Comparison of ENCODE assay signal across 24 cellular contexts in genomic region chr20:37517371-37517748, GRCh38. TPM values are rescaled to one million over a fixed set of nuclear protein-coding genes. Genes with fewer than 3 reads are reported as not detected.
DNase-seq lines count a peak whose midpoint lies in the region; FAIRE-seq and TF ChIP-seq lines count a peak whose summit lies in the region.
"Had no signal": no experiment of that assay in that cellular context is flagged by ENCODE, and none has a peak within 500 bp of the region (broad histone marks: within the 10 kb centered on the region; RNA-seq: fewer than 3 reads in every experiment).

No MANE protein-coding gene starts in this region.

- H3K27me3 ChIP-seq in astrocyte (ENCODE audit: insufficient read depth, low read length) (no peaks in the 10 kb centered on the region), dorsolateral prefrontal cortex (no peaks in the 10 kb centered on the region)
- H3K27me3 ChIP-seq: ascending aorta, foreskin keratinocyte, upper lobe of left lung had no signal

- H3K36me3 Mint-ChIP-seq in astrocyte (ENCODE audit: low read depth, unreplicated experiment) = peaks cover 53% of the 10 kb centered on the region
- H3K36me3 Mint-ChIP-seq in nephron progenitor cell (ENCODE audit: low read depth) = peaks cover 39% of the 10 kb centered on the region
- H3K36me3 Mint-ChIP-seq in type B pancreatic cell = peaks cover 35% of the 10 kb centered on the region

- peaks cover 77% of the 10 kb centered on the region for H3K79me2 ChIP-seq in astrocyte (ENCODE audit: insufficient read depth, low read length)

- H3K36me3 ChIP-seq in astrocyte (ENCODE audit: insufficient read depth, low read length) = peaks cover 10% of the 10 kb centered on the region

- H3K27ac ChIP-seq in astrocyte (ENCODE audit: low read depth, low read length) = no peak overlapping the region
- peak overlapping the region in 1 of 59 donors; percentile 22 for H3K27ac ChIP-seq in dorsolateral prefrontal cortex
- H3K27ac ChIP-seq: A549, ascending aorta, foreskin keratinocyte, parathyroid adenoma had no signal

- H3K4me3 Mint-ChIP-seq in astrocyte (ENCODE audit: unreplicated experiment) (no peak overlapping the region), nephron progenitor cell (peak overlapping the region; percentile 48), type B pancreatic cell (peak overlapping the region; percentile 42)
- H3K4me3 Mint-ChIP-seq: activated CD8-positive, alpha-beta memory T cell treated with anti-CD3 and anti-CD28 coated beads, Interleukin-2, amount 10 ng/mL, durations not matched to agents 7 days and 5 days; stimulated activated effector memory CD8-positive, alpha-beta T cell treated with anti-CD3 and anti-CD28 coated beads, Interleukin-12 subunit alpha, Interleukin-12 subunit beta, amount 100 ng/mL, for 72 hours had no signal

- TF ChIP-seq CTCF in astrocyte (IDR thresholded peaks at IDR 0.05; ENCODE audit: insufficient read depth, low read depth, low read length) = no peak
- TF ChIP-seq CTCF in nephron progenitor cell (IDR thresholded peaks at IDR 0.05) = no peak
- TF ChIP-seq CTCF in type B pancreatic cell (conservative IDR thresholded peaks at IDR 0.05) = no peak
- no peak for TF ChIP-seq CTCF in dorsolateral prefrontal cortex (IDR thresholded peaks at IDR 0.05 in 54 of 56, conservative IDR thresholded peaks at IDR 0.05 in 2 of 56; ENCODE audit: low read depth in 1 of 56, partially characterized antibody in 56 of 56)

- no peak overlapping the region for H3K9ac ChIP-seq in astrocyte (ENCODE audit: low read length)
- H3K9ac ChIP-seq: parathyroid adenoma had no signal

- DNase-seq in NCI-H2107 treated with DMSO at 0.1 percent for 48 hours (lab: John Stamatoyannopoulos, UW; ENCODE audit: unreplicated experiment) (peak; percentile 73), NCI-H2107 (lab: John Stamatoyannopoulos, UW) (no peak), astrocyte (ENCODE audit: low read depth) (no peak), nephron progenitor cell (no peak), type B pancreatic cell (ENCODE audit: extremely low spot score, unreplicated experiment) (no peak), dorsolateral prefrontal cortex (no peak), DMS 273 treated with DMSO at 0.1 percent for 48 hours (lab: John Stamatoyannopoulos, UW) (no peak), T-helper 9 cell (no peak)
- DNase-seq: activated CD8-positive, alpha-beta memory T cell treated with anti-CD3 and anti-CD28 coated beads, Interleukin-2, amount 10 ng/mL, durations not matched to agents 7 days and 5 days; activated gamma-delta T cell; foreskin keratinocyte; Kasumi-1; left ventricle myocardium superior; NCI-H1436; T1000 had no signal

- no peak for FAIRE-seq in astrocyte (lab: Jason Lieb, UNC)
- FAIRE-seq: colon, endothelial cell of umbilical vein had no signal

- H3K27ac Mint-ChIP-seq in astrocyte (ENCODE audit: unreplicated experiment) (no peak overlapping the region), nephron progenitor cell (peak overlapping the region; percentile 90), type B pancreatic cell (peak overlapping the region; percentile 25)
- H3K27ac Mint-ChIP-seq: activated CD8-positive, alpha-beta memory T cell treated with anti-CD3 and anti-CD28 coated beads, Interleukin-2, amount 10 ng/mL, durations not matched to agents 7 days and 5 days had no signal

- no peaks in the 10 kb centered on the region for H3K27me3 Mint-ChIP-seq in astrocyte (ENCODE audit: low read depth, unreplicated experiment)
- peaks cover 7% of the 10 kb centered on the region for H3K27me3 Mint-ChIP-seq in nephron progenitor cell (ENCODE audit: low read depth, poor library complexity)
- H3K27me3 Mint-ChIP-seq in type B pancreatic cell = no peaks in the 10 kb centered on the region

- H2AFZ ChIP-seq in astrocyte (ENCODE audit: low read depth, low read length) = no peak overlapping the region
- H2AFZ ChIP-seq: parathyroid adenoma had no signal

- no peaks in the 10 kb centered on the region for H3K9me3 ChIP-seq in astrocyte (ENCODE audit: insufficient read depth, low read depth, low read length)
- H3K9me3 ChIP-seq: A549, ascending aorta, HAP-1, upper lobe of left lung had no signal

- peaks cover 99% of the 10 kb centered on the region for H4K20me1 ChIP-seq in astrocyte (ENCODE audit: insufficient read depth, low read length)

- H3K4me3 ChIP-seq in astrocyte (ENCODE audit: insufficient read depth, low read depth, low read length) (no peak overlapping the region), dorsolateral prefrontal cortex (no peak overlapping the region)
- H3K4me3 ChIP-seq: A549, ascending aorta, HAP-1, upper lobe of left lung had no signal

- H3K9me3 Mint-ChIP-seq in astrocyte (ENCODE audit: unreplicated experiment) = no peaks in the 10 kb centered on the region
- H3K9me3 Mint-ChIP-seq in nephron progenitor cell = peaks cover 11% of the 10 kb centered on the region
- H3K9me3 Mint-ChIP-seq in type B pancreatic cell = no peaks in the 10 kb centered on the region
- H3K9me3 Mint-ChIP-seq: stimulated activated effector memory CD8-positive, alpha-beta T cell treated with anti-CD3 and anti-CD28 coated beads, Interleukin-12 subunit alpha, Interleukin-12 subunit beta, amount 100 ng/mL, for 72 hours had no signal

- peaks cover 28% of the 10 kb centered on the region for H3K4me1 ChIP-seq in astrocyte (ENCODE audit: insufficient read depth, low read length)
- H3K4me1 ChIP-seq: ascending aorta, HAP-1, parathyroid adenoma had no signal

- intact Hi-C loops in dorsolateral prefrontal cortex (cut with DNase I) = no loop called here

- peak overlapping the region; percentile 4 for H3K4me2 ChIP-seq in astrocyte (ENCODE audit: low read length)
- H3K4me2 ChIP-seq: A549 had no signal

- H3K4me1 Mint-ChIP-seq in astrocyte (ENCODE audit: low read depth, unreplicated experiment) = peaks cover 10% of the 10 kb centered on the region
- H3K4me1 Mint-ChIP-seq in nephron progenitor cell = peaks cover 78% of the 10 kb centered on the region
- H3K4me1 Mint-ChIP-seq in type B pancreatic cell (ENCODE audit: unreplicated experiment) = peaks cover 49% of the 10 kb centered on the region

RNA-seq across cellular contexts. Expression of gene NNAT, which starts 3.7 kb away (rescaled TPM):
- 3.1 and 3.6 TPM in 2 replicates for total RNA-seq in astrocyte
- total RNA-seq in type B pancreatic cell (ENCODE audit: low replicate concordance) = 19.2 and 114 TPM in 2 replicates
- total RNA-seq in dorsolateral prefrontal cortex = 100 to 1,000 TPM in 2 of 120 experiments, 10 to 100 TPM in 118; 15.0 to 105 (median 49.6) TPM
- total RNA-seq: activated CD8-positive, alpha-beta memory T cell treated with anti-CD3 and anti-CD28 coated beads, Interleukin-2, amount 10 ng/mL, durations not matched to agents 7 days and 5 days; ascending aorta; SK-MEL-5 had no signal

RNA-seq across cellular contexts. Expression of gene BLCAP, which starts 10.3 kb away (rescaled TPM):
- total RNA-seq in astrocyte (96.5 and 111 TPM in 2 replicates), type B pancreatic cell (ENCODE audit: low replicate concordance) (75.7 and 79.7 TPM in 2 replicates), dorsolateral prefrontal cortex (100 to 1,000 TPM in 118 of 120 experiments, 10 to 100 TPM in 2; 82.4 to 206 (median 151) TPM)
